In the genomic region with DNA sequence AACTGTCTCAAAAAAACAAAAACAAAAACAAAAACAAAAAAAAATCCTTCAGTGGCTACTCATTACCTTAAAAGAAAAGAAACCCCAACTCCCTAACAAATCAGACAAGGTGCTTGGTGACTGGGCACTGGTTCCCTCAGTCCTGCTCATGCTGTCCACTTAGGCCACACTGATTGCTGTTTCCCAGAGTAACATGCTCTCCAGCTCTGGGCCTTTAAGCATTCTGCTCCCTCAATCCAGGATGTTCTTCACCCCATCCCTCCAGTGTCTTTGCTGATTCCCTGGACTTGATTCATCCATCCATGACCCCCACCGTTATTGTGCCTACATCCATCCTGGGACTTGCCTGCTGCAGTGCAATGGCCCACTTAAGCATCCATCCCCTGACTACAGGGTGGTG, we compare ENCODE assay signal across 17 cellular contexts. TPM values are rescaled to one million over a fixed set of nuclear protein-coding genes. Genes with fewer than 3 reads are reported as not detected.
DNase-seq lines count a peak whose midpoint lies in the region; ATAC-seq and TF ChIP-seq lines count a peak whose summit lies in the region.
"Had no signal": no experiment of that assay in that cellular context is flagged by ENCODE, and none has a peak within 500 bp of the region (broad histone marks: within the 10 kb centered on the region; RNA-seq: fewer than 3 reads in every experiment).

No MANE protein-coding gene starts in this region.

- no peak overlapping the region for H3K4me2 ChIP-seq in GM23338
- H3K4me2 ChIP-seq: BLaER1 had no signal

- peak; percentile 33 for DNase-seq in activated CD8-positive, alpha-beta memory T cell treated with anti-CD3 and anti-CD28 coated beads for 24 hours
- no peak for DNase-seq in activated CD8-positive, alpha-beta memory T cell treated with anti-CD3 and anti-CD28 coated beads, Interleukin-2, amount 50 U/mL, for 4 hours
- no peak for DNase-seq in GM23338 (ENCODE audit: low spot score)
- no peak for DNase-seq in nephron progenitor cell
- no peak for DNase-seq in stimulated activated effector memory CD8-positive, alpha-beta T cell treated with anti-CD3 and anti-CD28 coated beads, Interleukin-12 subunit alpha, Interleukin-12 subunit beta, amount 100 ng/mL, for 72 hours (ENCODE audit: low spot score in 2 of 2)
- DNase-seq in stimulated activated CD4-positive, alpha-beta T cell treated with anti-CD3 and anti-CD28 coated beads, Interleukin-4, amount 100 ng/mL, for 1 hour = no peak
- DNase-seq: CD4-positive, alpha-beta memory T cell; DMS153; DMS79; GDM1; IMR-90 had no signal

- peaks cover 7% of the 10 kb centered on the region; the same call in 1 of the 2 replicates for H3K9me2 ChIP-seq in GM23338 (ENCODE audit: insufficient read depth)

- H3K36me3 ChIP-seq in GM23338 (ENCODE audit: insufficient read depth) = no peaks in the 10 kb centered on the region
- H3K36me3 ChIP-seq: BLaER1, HAP-1 had no signal

- H3K9me3 Mint-ChIP-seq in GM23338 = no peaks in the 10 kb centered on the region
- peaks cover 3% of the 10 kb centered on the region for H3K9me3 Mint-ChIP-seq in nephron progenitor cell
- no peaks in the 10 kb centered on the region for H3K9me3 Mint-ChIP-seq in stimulated activated effector memory CD8-positive, alpha-beta T cell treated with anti-CD3 and anti-CD28 coated beads, Interleukin-12 subunit alpha, Interleukin-12 subunit beta, amount 100 ng/mL, for 72 hours
- H3K9me3 Mint-ChIP-seq: CD4-positive, alpha-beta memory T cell had no signal

- H3K27ac ChIP-seq in GM23338 (ENCODE audit: low read depth) = no peak overlapping the region
- H3K27ac ChIP-seq: 22Rv1, BLaER1, HL-60 had no signal

- H3K4me3 Mint-ChIP-seq in GM23338 (no peak overlapping the region), nephron progenitor cell (no peak overlapping the region)
- no peak overlapping the region for H3K4me3 Mint-ChIP-seq in stimulated activated effector memory CD8-positive, alpha-beta T cell treated with anti-CD3 and anti-CD28 coated beads, Interleukin-12 subunit alpha, Interleukin-12 subunit beta, amount 100 ng/mL, for 72 hours
- H3K4me3 Mint-ChIP-seq: CD14-positive monocyte; CD4-positive, alpha-beta memory T cell had no signal

- H3F3A ChIP-seq in GM23338 (replicated peaks; ENCODE audit: low read depth) = no peaks in the 10 kb centered on the region; the same call in 1 of the 2 replicates

- ATAC-seq in GM23338 (no peak), HG03457 (IDR thresholded peaks at IDR 0.05; ENCODE audit: unreplicated experiment) (no peak)
- ATAC-seq in stimulated activated effector memory CD8-positive, alpha-beta T cell treated with anti-CD3 and anti-CD28 coated beads, Interleukin-12 subunit alpha, Interleukin-12 subunit beta, amount 100 ng/mL, for 72 hours = peak; percentile 19

- TF ChIP-seq CTCF in GM23338 (conservative IDR thresholded peaks at IDR 0.05; ENCODE audit: low read depth in 2 of 2) (no peak), nephron progenitor cell (IDR thresholded peaks at IDR 0.05) (no peak)

- no peaks in the 10 kb centered on the region for H3K27me3 ChIP-seq in GM23338 (ENCODE audit: insufficient read depth)
- H3K27me3 ChIP-seq: BLaER1 had no signal

- H3K27ac Mint-ChIP-seq in GM23338 (no peak overlapping the region), nephron progenitor cell (peak overlapping the region; percentile 17)
- H3K27ac Mint-ChIP-seq in stimulated activated effector memory CD8-positive, alpha-beta T cell treated with anti-CD3 and anti-CD28 coated beads, Interleukin-12 subunit alpha, Interleukin-12 subunit beta, amount 100 ng/mL, for 72 hours = no peak overlapping the region

- H3K27me3 Mint-ChIP-seq in GM23338 (ENCODE audit: insufficient read depth, low read depth, poor library complexity) (peaks cover 6% of the 10 kb centered on the region), nephron progenitor cell (ENCODE audit: low read depth, poor library complexity) (peaks cover 8% of the 10 kb centered on the region)

- peaks cover 17% of the 10 kb centered on the region for H3K4me1 ChIP-seq in GM23338 (ENCODE audit: insufficient read depth)
- H3K4me1 ChIP-seq: BLaER1, HAP-1 had no signal

- H3K4me3 ChIP-seq in GM23338 = no peak overlapping the region
- H3K4me3 ChIP-seq: BLaER1, HAP-1 had no signal

- H3K79me2 ChIP-seq in GM23338 (replicated peaks; ENCODE audit: insufficient read depth) = no peaks in the 10 kb centered on the region

- peak overlapping the region; percentile 80 for H2AFZ ChIP-seq in GM23338

- peaks cover 18% of the 10 kb centered on the region for H3K4me1 Mint-ChIP-seq in GM23338
- peaks cover 23% of the 10 kb centered on the region for H3K4me1 Mint-ChIP-seq in nephron progenitor cell
- H3K4me1 Mint-ChIP-seq in stimulated activated effector memory CD8-positive, alpha-beta T cell treated with anti-CD3 and anti-CD28 coated beads, Interleukin-12 subunit alpha, Interleukin-12 subunit beta, amount 100 ng/mL, for 72 hours = no peaks in the 10 kb centered on the region
- H3K4me1 Mint-ChIP-seq: CD14-positive monocyte; CD4-positive, alpha-beta memory T cell had no signal

- H3K36me3 Mint-ChIP-seq in GM23338 (ENCODE audit: low read depth) (no peaks in the 10 kb centered on the region; the same call in 2 of the 3 replicates), nephron progenitor cell (ENCODE audit: low read depth) (no peaks in the 10 kb centered on the region)
- H3K36me3 Mint-ChIP-seq in stimulated activated effector memory CD8-positive, alpha-beta T cell treated with anti-CD3 and anti-CD28 coated beads, Interleukin-12 subunit alpha, Interleukin-12 subunit beta, amount 100 ng/mL, for 72 hours = no peaks in the 10 kb centered on the region
- H3K36me3 Mint-ChIP-seq: CD14-positive monocyte; CD4-positive, alpha-beta memory T cell had no signal

- no peaks in the 10 kb centered on the region for H4K20me1 ChIP-seq in GM23338 (replicated peaks; ENCODE audit: insufficient read depth)
- H4K20me1 ChIP-seq: BLaER1 had no signal

TF ChIP-seq in GM23338, 12 proteins besides CTCF, POLR2A, EP300 and RAD21:
- TF ChIP-seq EZH2 (IDR thresholded peaks at IDR 0.05; ENCODE audit: low read depth, unreplicated experiment) (no peak), ZNF331 (CRISPR knock-in tag; IDR thresholded peaks at IDR 0.05; ENCODE audit: low read depth) (no peak), ZNF114 (CRISPR knock-in tag; IDR thresholded peaks at IDR 0.05) (no peak), EZH2phosphoT487 (IDR thresholded peaks at IDR 0.05; ENCODE audit: unreplicated experiment) (no peak), JUNB (IDR thresholded peaks at IDR 0.05; ENCODE audit: unreplicated experiment) (no peak), STAT1 (IDR thresholded peaks at IDR 0.05; ENCODE audit: unreplicated experiment) (no peak), POLR2AphosphoS5 (IDR thresholded peaks at IDR 0.05; ENCODE audit: low read depth) (no peak), NANOG (IDR thresholded peaks at IDR 0.05; ENCODE audit: borderline replicate concordance) (no peak), CREB1 (CRISPR knock-in tag; IDR thresholded peaks at IDR 0.05; ENCODE audit: low read depth) (no peak)
- TF ChIP-seq, protein P1, sequence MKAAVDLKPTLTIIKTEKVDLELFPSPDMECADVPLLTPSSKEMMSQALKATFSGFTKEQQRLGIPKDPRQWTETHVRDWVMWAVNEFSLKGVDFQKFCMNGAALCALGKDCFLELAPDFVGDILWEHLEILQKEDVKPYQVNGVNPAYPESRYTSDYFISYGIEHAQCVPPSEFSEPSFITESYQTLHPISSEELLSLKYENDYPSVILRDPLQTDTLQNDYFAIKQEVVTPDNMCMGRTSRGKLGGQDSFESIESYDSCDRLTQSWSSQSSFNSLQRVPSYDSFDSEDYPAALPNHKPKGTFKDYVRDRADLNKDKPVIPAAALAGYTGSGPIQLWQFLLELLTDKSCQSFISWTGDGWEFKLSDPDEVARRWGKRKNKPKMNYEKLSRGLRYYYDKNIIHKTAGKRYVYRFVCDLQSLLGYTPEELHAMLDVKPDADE (IDR thresholded peaks at IDR 0.05) = no peak
- TF ChIP-seq, protein P2, sequence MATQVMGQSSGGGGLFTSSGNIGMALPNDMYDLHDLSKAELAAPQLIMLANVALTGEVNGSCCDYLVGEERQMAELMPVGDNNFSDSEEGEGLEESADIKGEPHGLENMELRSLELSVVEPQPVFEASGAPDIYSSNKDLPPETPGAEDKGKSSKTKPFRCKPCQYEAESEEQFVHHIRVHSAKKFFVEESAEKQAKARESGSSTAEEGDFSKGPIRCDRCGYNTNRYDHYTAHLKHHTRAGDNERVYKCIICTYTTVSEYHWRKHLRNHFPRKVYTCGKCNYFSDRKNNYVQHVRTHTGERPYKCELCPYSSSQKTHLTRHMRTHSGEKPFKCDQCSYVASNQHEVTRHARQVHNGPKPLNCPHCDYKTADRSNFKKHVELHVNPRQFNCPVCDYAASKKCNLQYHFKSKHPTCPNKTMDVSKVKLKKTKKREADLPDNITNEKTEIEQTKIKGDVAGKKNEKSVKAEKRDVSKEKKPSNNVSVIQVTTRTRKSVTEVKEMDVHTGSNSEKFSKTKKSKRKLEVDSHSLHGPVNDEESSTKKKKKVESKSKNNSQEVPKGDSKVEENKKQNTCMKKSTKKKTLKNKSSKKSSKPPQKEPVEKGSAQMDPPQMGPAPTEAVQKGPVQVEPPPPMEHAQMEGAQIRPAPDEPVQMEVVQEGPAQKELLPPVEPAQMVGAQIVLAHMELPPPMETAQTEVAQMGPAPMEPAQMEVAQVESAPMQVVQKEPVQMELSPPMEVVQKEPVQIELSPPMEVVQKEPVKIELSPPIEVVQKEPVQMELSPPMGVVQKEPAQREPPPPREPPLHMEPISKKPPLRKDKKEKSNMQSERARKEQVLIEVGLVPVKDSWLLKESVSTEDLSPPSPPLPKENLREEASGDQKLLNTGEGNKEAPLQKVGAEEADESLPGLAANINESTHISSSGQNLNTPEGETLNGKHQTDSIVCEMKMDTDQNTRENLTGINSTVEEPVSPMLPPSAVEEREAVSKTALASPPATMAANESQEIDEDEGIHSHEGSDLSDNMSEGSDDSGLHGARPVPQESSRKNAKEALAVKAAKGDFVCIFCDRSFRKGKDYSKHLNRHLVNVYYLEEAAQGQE (IDR thresholded peaks at IDR 0.05; ENCODE audit: unreplicated experiment) = no peak

RNA-seq across cellular contexts. Expression of a gene that starts 16.4 kb away (rescaled TPM):
- total RNA-seq in GM23338 (2014; rRNA removed; shearing (Covaris generic)) = 479 and 485 TPM in 2 replicates
- 98.9 and 115 TPM in 2 replicates for polyA plus RNA-seq in GM23338 (2016; fragmentation: Nextera tagmentation; extraction: Ambion mirVana)
